In the genomic region with DNA sequence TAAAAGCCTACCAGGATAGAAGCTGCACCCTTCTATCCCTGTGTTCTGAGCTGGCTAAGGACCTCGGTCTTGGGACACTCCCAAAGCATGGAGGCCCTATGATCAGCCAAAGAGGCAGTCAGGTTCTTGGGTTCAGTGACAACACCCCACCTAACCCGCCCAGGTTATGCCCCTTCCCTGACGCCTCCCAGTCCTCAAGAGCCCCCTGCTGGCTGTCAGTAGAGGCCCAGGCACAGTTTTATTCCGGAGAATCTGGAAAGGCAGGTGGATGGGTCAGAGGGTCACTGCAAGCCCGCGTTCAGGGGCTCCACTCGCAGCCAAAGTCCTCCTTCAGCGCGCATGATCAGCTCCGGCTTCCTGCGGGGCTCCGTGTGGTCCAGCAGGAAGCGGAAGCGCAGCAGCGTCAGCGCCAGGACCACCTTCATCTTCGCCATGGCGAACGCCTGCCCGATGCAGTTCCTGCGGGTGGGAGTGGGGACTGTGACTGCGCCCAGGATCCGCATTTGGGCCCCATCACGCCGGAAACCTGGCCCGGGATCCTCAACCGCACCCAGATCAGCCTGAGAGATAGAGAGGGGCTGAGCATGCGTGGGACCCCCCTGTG, we compare ENCODE assay signal across 16 cellular contexts. TPM values are rescaled to one million over a fixed set of nuclear protein-coding genes. Genes with fewer than 3 reads are reported as not detected.
DNase-seq lines count a peak whose midpoint lies in the region; ATAC-seq and TF ChIP-seq lines count a peak whose summit lies in the region.
"Had no signal": no experiment of that assay in that cellular context is flagged by ENCODE, and none has a peak within 500 bp of the region (broad histone marks: within the 10 kb centered on the region; RNA-seq: fewer than 3 reads in every experiment).

No MANE protein-coding gene starts in this region.

- H4K20me1 ChIP-seq in DOHH2 (ENCODE audit: control insufficient read depth, insufficient read depth, low read depth, low read length), result no peaks in the 10 kb centered on the region
- H4K20me1 ChIP-seq: BLaER1 had no signal

- H3K9me2 ChIP-seq in DOHH2 (replicated peaks; ENCODE audit: control insufficient read depth, low read length), result no peaks in the 10 kb centered on the region

- ATAC-seq in HG02852 (IDR thresholded peaks at IDR 0.05; ENCODE audit: unreplicated experiment), result no peak
- ATAC-seq in gastrocnemius medialis, result no peak
- ATAC-seq in GM18870 (IDR thresholded peaks at IDR 0.05; ENCODE audit: unreplicated experiment), result no peak
- ATAC-seq in GM18867 (IDR thresholded peaks at IDR 0.05; ENCODE audit: unreplicated experiment), result no peak
- ATAC-seq: activated CD8-positive, alpha-beta memory T cell treated with anti-CD3 and anti-CD28 coated beads, Interleukin-2, amount 10 ng/mL, durations not matched to agents 7 days and 5 days; naive thymus-derived CD4-positive, alpha-beta T cell had no signal

- TF ChIP-seq POLR2A in NB4 (IDR thresholded peaks at IDR 0.05; ENCODE audit: extremely low read depth, insufficient read length) (no peak), esophagus squamous epithelium (IDR thresholded peaks at IDR 0.05) (no peak), gastrocnemius medialis (IDR thresholded peaks at IDR 0.05) (no peak)

- H3K36me3 ChIP-seq in DOHH2 (ENCODE audit: control insufficient read depth, low read length) (no peaks in the 10 kb centered on the region), esophagus squamous epithelium (no peaks in the 10 kb centered on the region), gastrocnemius medialis (no peaks in the 10 kb centered on the region)
- H3K36me3 ChIP-seq: BLaER1 had no signal

- H3K4me3 ChIP-seq in DOHH2 (ENCODE audit: low read length), result no peak overlapping the region
- no peak overlapping the region for H3K4me3 ChIP-seq in NB4 (ENCODE audit: low read depth, low read length)
- H3K4me3 ChIP-seq in esophagus squamous epithelium, result no peak overlapping the region
- H3K4me3 ChIP-seq in gastrocnemius medialis, result no peak overlapping the region
- H3K4me3 ChIP-seq: BLaER1, stomach had no signal

- in situ Hi-C loops in gastrocnemius medialis (cut with MboI; ENCODE audit: low sequenced_read_pairs in 4 of 4), result no loop called here

- no peak overlapping the region for H3K4me2 ChIP-seq in DOHH2 (ENCODE audit: low read length)
- H3K4me2 ChIP-seq: BLaER1 had no signal

- WGBS in esophagus squamous epithelium, 2 donors, result 8 to 53% methylated on average over 2 to 17 of the region's 28 CpGs

- H3K9me3 ChIP-seq in DOHH2 (ENCODE audit: control insufficient read depth, insufficient read depth, low read length), result no peaks in the 10 kb centered on the region
- H3K9me3 ChIP-seq in esophagus squamous epithelium, result no peaks in the 10 kb centered on the region
- H3K9me3 ChIP-seq in gastrocnemius medialis, result no peaks in the 10 kb centered on the region
- H3K9me3 ChIP-seq: BLaER1 had no signal

- H3K79me2 ChIP-seq in DOHH2 (ENCODE audit: control insufficient read depth, low read length), result no peaks in the 10 kb centered on the region

- peaks cover 8% of the 10 kb centered on the region for H3K27me3 ChIP-seq in DOHH2 (ENCODE audit: control insufficient read depth, low read length)
- peaks cover 0 to 62% (median 0%) of the 10 kb centered on the region in 4 donors for H3K27me3 ChIP-seq in esophagus squamous epithelium
- no peaks in the 10 kb centered on the region for H3K27me3 ChIP-seq in gastrocnemius medialis
- H3K27me3 ChIP-seq: BLaER1 had no signal

- H3K4me1 ChIP-seq in DOHH2 (ENCODE audit: control insufficient read depth, low read length) (no peaks in the 10 kb centered on the region), esophagus squamous epithelium (no peaks in the 10 kb centered on the region), gastrocnemius medialis (no peaks in the 10 kb centered on the region)
- H3K4me1 ChIP-seq: BLaER1, stomach had no signal

- DNase-seq in NB4 (ENCODE audit: low read depth) (no peak), esophagus squamous epithelium (lab: John Stamatoyannopoulos, UW) (no peak), gastrocnemius medialis (no peak)
- DNase-seq: activated CD8-positive, alpha-beta memory T cell treated with anti-CD3 and anti-CD28 coated beads, Interleukin-2, amount 10 ng/mL, durations not matched to agents 7 days and 5 days; activated naive CD8-positive, alpha-beta T cell treated with anti-CD3 and anti-CD28 coated beads, Interleukin-2, amount 10 ng/mL, durations not matched to agents 7 days and 5 days; naive thymus-derived CD4-positive, alpha-beta T cell; NCI-H1436; stimulated activated CD4-positive, alpha-beta T cell treated with anti-CD3 and anti-CD28 coated beads, Interleukin-4, amount 100 ng/mL, for 24 hours; stomach had no signal

- no peak overlapping the region for H3K27ac ChIP-seq in 22Rv1
- no peak overlapping the region for H3K27ac ChIP-seq in DOHH2 (ENCODE audit: low read depth, low read length)
- no peak overlapping the region for H3K27ac ChIP-seq in esophagus squamous epithelium
- H3K27ac ChIP-seq in gastrocnemius medialis, result no peak overlapping the region
- H3K27ac ChIP-seq: BLaER1, stomach had no signal

- H3F3A ChIP-seq in DOHH2 (ENCODE audit: control insufficient read depth, insufficient read depth), result no peaks in the 10 kb centered on the region

- TF ChIP-seq CTCF in 22Rv1 (IDR thresholded peaks at IDR 0.05) (peak; percentile 55), DOHH2 (IDR thresholded peaks at IDR 0.05; ENCODE audit: low read depth, low read length, poor library complexity, severe bottlenecking) (peak; percentile 34), NB4 (IDR thresholded peaks at IDR 0.05; ENCODE audit: low read depth, low read length) (peak; percentile 18), esophagus squamous epithelium (IDR thresholded peaks at IDR 0.05) (peak in 5 of 6 experiments; percentile 19 to 53 (median 28)), gastrocnemius medialis (IDR thresholded peaks at IDR 0.05 in 4 of 5, conservative IDR thresholded peaks at IDR 0.05 in 1 of 5) (no peak)

- intact Hi-C loops in esophagus squamous epithelium (cut with DNase I), result no loop called here
- intact Hi-C loops in gastrocnemius medialis (cut with DNase I; ENCODE audit: low total_unique reads), result no loop called here

RNA-seq across cellular contexts. Expression of a gene that starts 22.3 kb away (rescaled TPM):
- total RNA-seq in esophagus squamous epithelium (not detected), gastrocnemius medialis (not detected)
- total RNA-seq: activated CD8-positive, alpha-beta memory T cell treated with anti-CD3 and anti-CD28 coated beads, Interleukin-2, amount 10 ng/mL, durations not matched to agents 7 days and 5 days; activated naive CD8-positive, alpha-beta T cell treated with anti-CD3 and anti-CD28 coated beads, Interleukin-2, amount 10 ng/mL, durations not matched to agents 7 days and 5 days; naive thymus-derived CD4-positive, alpha-beta T cell; renal cortical epithelial cell; stomach had no signal

RNA-seq across cellular contexts. Expression of a gene that starts 27.4 kb away (rescaled TPM):
- total RNA-seq in esophagus squamous epithelium (not detected), gastrocnemius medialis (not detected)
- total RNA-seq: activated CD8-positive, alpha-beta memory T cell treated with anti-CD3 and anti-CD28 coated beads, Interleukin-2, amount 10 ng/mL, durations not matched to agents 7 days and 5 days; activated naive CD8-positive, alpha-beta T cell treated with anti-CD3 and anti-CD28 coated beads, Interleukin-2, amount 10 ng/mL, durations not matched to agents 7 days and 5 days; naive thymus-derived CD4-positive, alpha-beta T cell; renal cortical epithelial cell; stomach had no signal

RNA-seq across cellular contexts. Expression of a gene that starts 32.2 kb away (rescaled TPM):
- total RNA-seq in esophagus squamous epithelium (not detected), gastrocnemius medialis (not detected)
- total RNA-seq: activated CD8-positive, alpha-beta memory T cell treated with anti-CD3 and anti-CD28 coated beads, Interleukin-2, amount 10 ng/mL, durations not matched to agents 7 days and 5 days; activated naive CD8-positive, alpha-beta T cell treated with anti-CD3 and anti-CD28 coated beads, Interleukin-2, amount 10 ng/mL, durations not matched to agents 7 days and 5 days; naive thymus-derived CD4-positive, alpha-beta T cell; renal cortical epithelial cell; stomach had no signal

RNA-seq across cellular contexts. Expression of a gene that starts 55.4 kb away (rescaled TPM):
- total RNA-seq in esophagus squamous epithelium (not detected), gastrocnemius medialis (not detected)
- total RNA-seq: activated CD8-positive, alpha-beta memory T cell treated with anti-CD3 and anti-CD28 coated beads, Interleukin-2, amount 10 ng/mL, durations not matched to agents 7 days and 5 days; activated naive CD8-positive, alpha-beta T cell treated with anti-CD3 and anti-CD28 coated beads, Interleukin-2, amount 10 ng/mL, durations not matched to agents 7 days and 5 days; stomach had no signal

Comparison
In these comparisons a context has a peak if more than half of its experiments do, and no peak if none do; other contexts are left out.
1. CTCF ChIP-seq: peak in 22Rv1 (single experiment), DOHH2 (single experiment), NB4 (single experiment) and esophagus squamous epithelium (5 of 6); none in gastrocnemius medialis (0 of 5).